8 cellular contexts compared by ENCODE assay signal in the genomic region with DNA sequence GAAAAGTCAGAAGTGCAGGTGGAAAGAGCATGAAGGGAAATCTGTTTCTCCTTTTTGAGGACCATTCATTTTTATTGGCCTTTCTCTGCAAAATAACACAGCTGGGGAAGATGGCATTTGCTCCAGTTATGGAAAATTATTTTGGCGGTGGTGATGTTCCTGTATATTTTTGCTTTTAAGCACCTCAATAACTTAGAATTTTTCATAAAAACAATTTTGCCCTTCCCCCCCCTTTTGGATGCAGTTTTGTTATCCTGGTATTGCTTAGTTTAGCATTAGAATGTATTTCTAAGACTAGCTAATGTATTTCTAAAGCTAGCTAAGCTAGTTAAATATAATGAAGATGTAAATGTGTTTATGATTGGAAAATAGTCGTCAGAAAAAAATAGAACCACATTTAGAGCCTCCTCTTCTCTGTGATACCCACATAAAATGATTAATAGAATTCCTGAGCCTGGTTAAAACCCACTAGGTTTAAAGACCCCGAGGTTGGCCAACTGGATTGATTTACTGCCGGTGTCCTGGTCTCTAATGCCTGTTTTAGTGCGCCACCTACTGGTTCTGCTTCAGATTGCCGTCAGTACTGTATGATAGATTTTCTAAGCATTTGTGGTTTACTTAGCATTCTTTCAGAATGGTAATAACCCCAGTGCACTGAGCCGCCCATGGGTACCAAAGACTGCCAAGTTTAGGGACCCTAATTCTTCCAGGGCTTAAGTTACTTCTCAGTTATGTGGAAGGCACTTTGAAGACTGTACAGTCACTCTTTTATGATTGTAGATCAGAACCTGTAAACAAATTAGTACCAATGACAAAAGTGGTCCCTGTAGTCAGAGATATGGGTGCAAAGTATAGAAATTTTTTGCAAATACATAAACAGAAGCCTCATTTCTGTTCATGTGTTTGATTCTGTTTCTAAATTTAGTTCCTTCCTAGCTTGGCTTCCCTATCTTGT. TPM values are rescaled to one million over a fixed set of nuclear protein-coding genes. Genes with fewer than 3 reads are reported as not detected.
DNase-seq lines count a peak whose midpoint lies in the region; ATAC-seq, FAIRE-seq and TF ChIP-seq lines count a peak whose summit lies in the region.

No MANE protein-coding gene starts in this region.

- ATAC-seq in A549 (peak; percentile 57 to 66; a peak in 5 of 6 replicates), GM18907 (IDR thresholded peaks at IDR 0.05; ENCODE audit: unreplicated experiment) (peak; percentile 61)

- peak; percentile 84 for TF ChIP-seq CTCF in A549 (IDR thresholded peaks at IDR 0.05)
- peak; percentile 99 for TF ChIP-seq CTCF in OCI-LY7 (conservative IDR thresholded peaks at IDR 0.05; ENCODE audit: low read length)
- peak; percentile 97 for TF ChIP-seq CTCF in epithelial cell of proximal tubule (conservative IDR thresholded peaks at IDR 0.05; ENCODE audit: low read depth, low read length)

- no peaks in the 10 kb centered on the region for H3K9me2 ChIP-seq in OCI-LY7 (ENCODE audit: insufficient read depth, low read length)

- DNase-seq in A549 (ENCODE audit: low read depth in 1 of 2, low spot score in 1 of 2) (peak; percentile 36 to 73), OCI-LY7 (ENCODE audit: low spot score) (peak; percentile 78), activated T-cell treated with anti-CD3 and anti-CD28 coated beads for 24 hours (ENCODE audit: low read depth) (peak; percentile 77), epithelial cell of proximal tubule (ENCODE audit: low read depth) (peak; percentile 55)
- peak; percentile 91 for DNase-seq in stimulated activated CD8-positive, alpha-beta memory T cell treated with anti-CD3 and anti-CD28 coated beads, Interleukin-4, amount 100 ng/mL, for 48 hours

- FAIRE-seq in A549 (lab: Jason Lieb, UNC): no peak

- no peaks in the 10 kb centered on the region for H3K79me2 ChIP-seq in OCI-LY7 (ENCODE audit: insufficient read depth, low read depth, low read length)

- CTCF ChIA-PET in A549 (lab: Yijun Ruan, JAX) (interaction anchor here (0.6 to 3.2 kb wide), 35 partner anchors 8 to 613 kb away, joined by 3 to 46 read pairs (median 3); no protein-coding TSS in a partner anchor), OCI-LY7 (lab: Charles Lee; ENCODE audit: unreplicated experiment) (interaction anchor here (0.8 kb wide), 1 partner anchor 494 kb away, joined by 3 read pairs; no protein-coding TSS in a partner anchor)

- no peak overlapping the region for H2AFZ ChIP-seq in OCI-LY7 (ENCODE audit: low read length)

- BruUV-seq in OCI-LY7 (replicated peaks; lab: Mats Ljungman, UMichigan): no TSS peak

- H3K27ac ChIP-seq in A549: peak overlapping the region; percentile 77 to 91
- H3K27ac ChIP-seq in OCI-LY7 (ENCODE audit: low read depth, low read length, poor library complexity, severe bottlenecking): no peak overlapping the region
- peak overlapping the region; percentile 95 for H3K27ac ChIP-seq in muscle layer of duodenum (ENCODE audit: low read length)

- H3K4me3 ChIP-seq in A549 (peak overlapping the region; percentile 2; the same call in 1 of the 3 replicates), OCI-LY7 (ENCODE audit: low read depth, low read length, poor library complexity, severe bottlenecking) (no peak overlapping the region), epithelial cell of proximal tubule (ENCODE audit: low read depth, low read length) (peak overlapping the region; percentile 44), muscle layer of duodenum (ENCODE audit: low read depth in 1 of 2, low read length in 2 of 2) (peak overlapping the region; percentile 1 to 37)

- H4K20me1 ChIP-seq in OCI-LY7 (ENCODE audit: insufficient read depth, low read length): no peaks in the 10 kb centered on the region

- POLR2A ChIA-PET in A549 (lab: Yijun Ruan, JAX): interaction anchor here (2.1 kb wide), 1 partner anchor 9 kb away, joined by 6 read pairs; no protein-coding TSS in a partner anchor
- POLR2A ChIA-PET in OCI-LY7 (lab: Charles Lee): interaction anchor here (0.6 to 1.4 kb wide), 4 partner anchors 9 to 371 kb away, joined by 3 to 5 read pairs (median 4); no protein-coding TSS in a partner anchor

- peak; percentile 88 to 91 for TF ChIP-seq RAD21 in A549 (conservative IDR thresholded peaks at IDR 0.05 in 1 of 2, IDR thresholded peaks at IDR 0.05 in 1 of 2)
- peak; percentile 94 for TF ChIP-seq RAD21 in Ishikawa (IDR thresholded peaks at IDR 0.05; ENCODE audit: low read depth)

- H3K4me1 ChIP-seq in A549: peaks cover 58% of the 10 kb centered on the region
- H3K4me1 ChIP-seq in OCI-LY7 (ENCODE audit: insufficient read depth, low read length, poor library complexity, severe bottlenecking): peaks cover 4% of the 10 kb centered on the region
- H3K4me1 ChIP-seq in muscle layer of duodenum (ENCODE audit: control insufficient read depth in 1 of 2, insufficient read depth in 2 of 2, low read length in 2 of 2): peaks cover 48 to 75% of the 10 kb centered on the region in 2 donors

- H3K36me3 ChIP-seq in OCI-LY7 (ENCODE audit: insufficient read depth, low read length): no peaks in the 10 kb centered on the region
- H3K36me3 ChIP-seq in muscle layer of duodenum (ENCODE audit: control insufficient read depth in 1 of 2, insufficient read depth in 2 of 2, low read length in 2 of 2): no peaks in the 10 kb centered on the region

- no peaks in the 10 kb centered on the region for H3K27me3 ChIP-seq in muscle layer of duodenum (ENCODE audit: low read depth, low read length)

- H3K9me3 ChIP-seq in A549 (no peaks in the 10 kb centered on the region), OCI-LY7 (ENCODE audit: low read length) (no peaks in the 10 kb centered on the region), muscle layer of duodenum (ENCODE audit: control insufficient read depth in 1 of 2, low read length in 2 of 2) (no peaks in the 10 kb centered on the region)

- 5% methylated on average over 7 of the region's 7 CpGs for WGBS in A549 (ENCODE audit: missing lambda C conversion rate)

- no peak for TF ChIP-seq POLR2A in A549 (IDR thresholded peaks at IDR 0.05; ENCODE audit: low read length)

- H3K4me2 ChIP-seq in A549 (peak overlapping the region; percentile 87), OCI-LY7 (ENCODE audit: low read length) (no peak overlapping the region)

- intact Hi-C loops in OCI-LY7 (cut with micrococcal nuclease; ENCODE audit: unreplicated experiment): loop anchor here (1.0 kb wide), 2 partner anchors 355 to 496 kb away; no protein-coding TSS in a partner anchor

- TF ChIP-seq EP300 in A549 (IDR thresholded peaks at IDR 0.05) (no peak), Ishikawa (IDR thresholded peaks at IDR 0.05; ENCODE audit: borderline replicate concordance) (no peak)

TF ChIP-seq in A549, 52 proteins besides CTCF, POLR2A, EP300 and RAD21:
- TF ChIP-seq CBX8 (IDR thresholded peaks at IDR 0.05) (no peak), SMC3 (IDR thresholded peaks at IDR 0.05) (peak; percentile 78)

TF ChIP-seq in Ishikawa, 13 proteins besides CTCF, POLR2A, EP300 and RAD21 (continues in another document):
- TF ChIP-seq TCF12 (IDR thresholded peaks at IDR 0.05; ENCODE audit: low read depth): no peak
- TF ChIP-seq CEBPB (IDR thresholded peaks at IDR 0.05): no peak
- no peak for TF ChIP-seq NFIC (IDR thresholded peaks at IDR 0.05)
- TF ChIP-seq TAF1 (IDR thresholded peaks at IDR 0.05; ENCODE audit: low read depth): no peak
- TF ChIP-seq, protein P1, sequence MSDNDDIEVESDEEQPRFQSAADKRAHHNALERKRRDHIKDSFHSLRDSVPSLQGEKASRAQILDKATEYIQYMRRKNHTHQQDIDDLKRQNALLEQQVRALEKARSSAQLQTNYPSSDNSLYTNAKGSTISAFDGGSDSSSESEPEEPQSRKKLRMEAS (IDR thresholded peaks at IDR 0.05): no peak
- no peak for TF ChIP-seq ZBTB7A (IDR thresholded peaks at IDR 0.05; ENCODE audit: low read depth)
- no peak for TF ChIP-seq FOXM1 (IDR thresholded peaks at IDR 0.05; ENCODE audit: borderline replicate concordance, low read depth)
- TF ChIP-seq, protein P2, sequence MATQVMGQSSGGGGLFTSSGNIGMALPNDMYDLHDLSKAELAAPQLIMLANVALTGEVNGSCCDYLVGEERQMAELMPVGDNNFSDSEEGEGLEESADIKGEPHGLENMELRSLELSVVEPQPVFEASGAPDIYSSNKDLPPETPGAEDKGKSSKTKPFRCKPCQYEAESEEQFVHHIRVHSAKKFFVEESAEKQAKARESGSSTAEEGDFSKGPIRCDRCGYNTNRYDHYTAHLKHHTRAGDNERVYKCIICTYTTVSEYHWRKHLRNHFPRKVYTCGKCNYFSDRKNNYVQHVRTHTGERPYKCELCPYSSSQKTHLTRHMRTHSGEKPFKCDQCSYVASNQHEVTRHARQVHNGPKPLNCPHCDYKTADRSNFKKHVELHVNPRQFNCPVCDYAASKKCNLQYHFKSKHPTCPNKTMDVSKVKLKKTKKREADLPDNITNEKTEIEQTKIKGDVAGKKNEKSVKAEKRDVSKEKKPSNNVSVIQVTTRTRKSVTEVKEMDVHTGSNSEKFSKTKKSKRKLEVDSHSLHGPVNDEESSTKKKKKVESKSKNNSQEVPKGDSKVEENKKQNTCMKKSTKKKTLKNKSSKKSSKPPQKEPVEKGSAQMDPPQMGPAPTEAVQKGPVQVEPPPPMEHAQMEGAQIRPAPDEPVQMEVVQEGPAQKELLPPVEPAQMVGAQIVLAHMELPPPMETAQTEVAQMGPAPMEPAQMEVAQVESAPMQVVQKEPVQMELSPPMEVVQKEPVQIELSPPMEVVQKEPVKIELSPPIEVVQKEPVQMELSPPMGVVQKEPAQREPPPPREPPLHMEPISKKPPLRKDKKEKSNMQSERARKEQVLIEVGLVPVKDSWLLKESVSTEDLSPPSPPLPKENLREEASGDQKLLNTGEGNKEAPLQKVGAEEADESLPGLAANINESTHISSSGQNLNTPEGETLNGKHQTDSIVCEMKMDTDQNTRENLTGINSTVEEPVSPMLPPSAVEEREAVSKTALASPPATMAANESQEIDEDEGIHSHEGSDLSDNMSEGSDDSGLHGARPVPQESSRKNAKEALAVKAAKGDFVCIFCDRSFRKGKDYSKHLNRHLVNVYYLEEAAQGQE (IDR thresholded peaks at IDR 0.05; ENCODE audit: low read depth): no peak
- TF ChIP-seq, protein P3, sequence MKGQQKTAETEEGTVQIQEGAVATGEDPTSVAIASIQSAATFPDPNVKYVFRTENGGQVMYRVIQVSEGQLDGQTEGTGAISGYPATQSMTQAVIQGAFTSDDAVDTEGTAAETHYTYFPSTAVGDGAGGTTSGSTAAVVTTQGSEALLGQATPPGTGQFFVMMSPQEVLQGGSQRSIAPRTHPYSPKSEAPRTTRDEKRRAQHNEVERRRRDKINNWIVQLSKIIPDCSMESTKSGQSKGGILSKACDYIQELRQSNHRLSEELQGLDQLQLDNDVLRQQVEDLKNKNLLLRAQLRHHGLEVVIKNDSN (IDR thresholded peaks at IDR 0.05): no peak
- no peak for TF ChIP-seq EGR1 (IDR thresholded peaks at IDR 0.05)

RNA-seq across cellular contexts. Expression of a gene that starts 11.4 kb away (rescaled TPM):
- polyA plus RNA-seq in A549 (2011; rRNA removed) (26.9 and 29.6 TPM in 2 replicates), A549 (2017; fragmentation: RNase III; extraction: RNeasy Plus Mini Kit Qiagen cat#74134 plus additional on column Dnase treatment) (10.5 to 11.6 TPM (median 11.2 TPM) in 3 replicates)
- polyA plus RNA-seq in A549 (2012; cell fraction: cytosol; rRNA removed): 6.3 and 7.6 TPM in 2 replicates
- 7.1 and 8.2 TPM in 2 replicates for polyA plus RNA-seq in A549 (2012; cell fraction: nucleus; rRNA removed)
- polyA minus RNA-seq in A549 (2011; rRNA and poly(A)+ RNA removed): 45.3 and 45.8 TPM in 2 replicates
- total RNA-seq in OCI-LY7 (2014; rRNA removed; shearing (Covaris generic)): 0.09 TPM in 1 of 2 replicates, not detected in the other
- total RNA-seq in OCI-LY7 (2022) (0.23 TPM in 1 of 2 replicates, not detected in the other), epithelial cell of proximal tubule (23.0 and 28.0 TPM in 2 replicates)

Comparison
In these comparisons a context has a peak if more than half of its experiments do, and no peak if none do; other contexts are left out.
1. RNA of a gene that starts 11.4 kb away (total RNA-seq): 23.0 to 28.0 TPM in epithelial cell of proximal tubule; 0.09 to 0.23 TPM in OCI-LY7; every median in the first group is over 10 times any median in the second.
2. Peak in every context shown above with its lines, with median percentiles within 50 percentile points of each other: DNase-seq and CTCF ChIP-seq.